ENCODE assay signal across 8 cellular contexts in the genomic region with DNA sequence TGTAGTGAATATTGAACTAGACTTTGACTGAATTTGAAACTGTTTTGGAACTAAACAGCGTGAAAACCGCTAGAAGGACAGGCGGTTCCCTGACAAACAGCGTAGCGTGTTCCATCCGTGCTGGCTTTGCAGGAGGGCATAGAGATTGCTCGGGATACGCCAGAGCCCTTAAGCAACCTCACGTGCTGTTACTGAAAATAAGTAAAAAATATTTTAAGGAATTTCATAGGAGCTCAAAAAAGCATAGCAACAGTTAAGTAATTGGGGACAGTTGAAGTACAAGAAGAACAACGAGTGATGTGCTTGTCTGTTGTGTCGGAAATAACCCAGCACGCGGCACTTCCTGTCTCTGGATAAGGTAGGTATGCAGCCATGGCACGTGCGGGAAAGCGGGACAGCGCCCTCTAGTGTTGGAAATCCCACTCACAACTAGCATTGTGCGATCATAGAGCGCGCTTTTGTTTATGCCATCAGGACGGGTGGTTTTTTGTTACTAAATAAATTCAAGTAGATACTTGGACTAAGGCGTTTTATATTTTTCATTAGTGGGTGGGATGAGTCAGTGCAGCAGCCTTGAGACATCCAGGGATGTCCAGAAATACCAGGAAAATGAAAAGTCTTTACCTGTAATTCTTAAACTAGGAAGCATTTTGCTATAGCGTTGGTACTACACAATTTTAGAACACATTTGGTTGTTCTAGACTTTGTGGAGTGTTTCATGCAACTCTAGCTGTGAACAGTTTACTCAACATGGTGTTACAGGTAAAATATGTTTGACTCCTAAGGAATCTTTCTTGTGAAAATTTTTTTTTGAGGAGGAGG. TPM values are rescaled to one million over a fixed set of nuclear protein-coding genes. Genes with fewer than 3 reads are reported as not detected.
DNase-seq lines count a peak whose midpoint lies in the region; ATAC-seq and TF ChIP-seq lines count a peak whose summit lies in the region.

No MANE protein-coding gene starts in this region.

- WGBS in urinary bladder = 47% methylated on average over 23 of the region's 23 CpGs

- ATAC-seq in GM21723 (IDR thresholded peaks at IDR 0.05; ENCODE audit: unreplicated experiment) = peak; percentile 95
- ATAC-seq in Right ventricle myocardium inferior = peak; percentile 88

- H3K36me3 ChIP-seq in KOPT-K1 (ENCODE audit: insufficient read depth, low read length) (peaks cover 96% of the 10 kb centered on the region), urinary bladder (ENCODE audit: insufficient read depth) (peaks cover 6% of the 10 kb centered on the region)

- intact Hi-C loops in activated naive CD4-positive, alpha-beta T cell treated with anti-CD3 and anti-CD28 coated beads for 36 hours (cut with micrococcal nuclease) = loop anchor here (1.0 to 10.0 kb wide), 7 partner anchors 49 to 432 kb away; partner anchors contain the start of gene UBE3C
- intact Hi-C loops in Right ventricle myocardium inferior (cut with DNase I) = loop anchor here (2.0 to 10.0 kb wide), 2 partner anchors 50 to 112 kb away; partner anchors contain the start of gene DNAJB6

- DNase-seq in EH (ENCODE audit: low read depth) (peak; percentile 84), SK-MEL-5 (ENCODE audit: low read depth, low spot score) (peak; percentile 92), Right ventricle myocardium inferior (ENCODE audit: missing footprints) (peak; percentile 94), progenitor cell of endocrine pancreas (ENCODE audit: low spot score, unreplicated experiment) (peak; percentile 49)
- peak; percentile 97 for DNase-seq in activated naive CD4-positive, alpha-beta T cell treated with anti-CD3 and anti-CD28 coated beads for 36 hours

- H3K4me3 Mint-ChIP-seq in activated naive CD4-positive, alpha-beta T cell treated with anti-CD3 and anti-CD28 coated beads for 36 hours = no peak overlapping the region
- no peak overlapping the region for H3K4me3 Mint-ChIP-seq in progenitor cell of endocrine pancreas (ENCODE audit: low read depth)

- H3K9me3 ChIP-seq in KOPT-K1 (ENCODE audit: insufficient read depth, low read length, poor library complexity, severe bottlenecking) = no peaks in the 10 kb centered on the region

- H3K36me3 Mint-ChIP-seq in activated naive CD4-positive, alpha-beta T cell treated with anti-CD3 and anti-CD28 coated beads for 36 hours (ENCODE audit: low read depth) = peaks cover 30% of the 10 kb centered on the region
- peaks cover 28% of the 10 kb centered on the region for H3K36me3 Mint-ChIP-seq in progenitor cell of endocrine pancreas (ENCODE audit: insufficient read depth)

- CTCF ChIA-PET in activated naive CD4-positive, alpha-beta T cell treated with anti-CD3 and anti-CD28 coated beads for 36 hours (lab: Charles Lee) = interaction anchor here (0.7 to 1.7 kb wide), 15 partner anchors 8 to 159 kb away, joined by 3 to 9 read pairs (median 4); no protein-coding TSS in a partner anchor

- peak overlapping the region; percentile 38 for H3K27ac Mint-ChIP-seq in activated naive CD4-positive, alpha-beta T cell treated with anti-CD3 and anti-CD28 coated beads for 36 hours
- H3K27ac Mint-ChIP-seq in progenitor cell of endocrine pancreas = peak overlapping the region; percentile 73

- no peak overlapping the region for H3K4me3 ChIP-seq in urinary bladder (ENCODE audit: low read depth, low read length)

- no peaks in the 10 kb centered on the region for H3K27me3 Mint-ChIP-seq in activated naive CD4-positive, alpha-beta T cell treated with anti-CD3 and anti-CD28 coated beads for 36 hours (ENCODE audit: low read depth)
- no peaks in the 10 kb centered on the region for H3K27me3 Mint-ChIP-seq in progenitor cell of endocrine pancreas

- no peaks in the 10 kb centered on the region for H3K4me1 ChIP-seq in urinary bladder (ENCODE audit: insufficient read depth)

- TF ChIP-seq CTCF in progenitor cell of endocrine pancreas (IDR thresholded peaks at IDR 0.05; ENCODE audit: unreplicated experiment) = peak; percentile 84

- no peaks in the 10 kb centered on the region for H3K9me3 Mint-ChIP-seq in activated naive CD4-positive, alpha-beta T cell treated with anti-CD3 and anti-CD28 coated beads for 36 hours
- H3K9me3 Mint-ChIP-seq in progenitor cell of endocrine pancreas (ENCODE audit: low read depth) = no peaks in the 10 kb centered on the region

- in situ Hi-C loops in SK-MEL-5 (cut with HindIII; ENCODE audit: low pct_unique_long_range_greater_than_20kb, low sequenced_read_pairs) = no loop called here

- H3K4me1 Mint-ChIP-seq in activated naive CD4-positive, alpha-beta T cell treated with anti-CD3 and anti-CD28 coated beads for 36 hours (ENCODE audit: low read depth) = peaks cover 34% of the 10 kb centered on the region
- H3K4me1 Mint-ChIP-seq in progenitor cell of endocrine pancreas (ENCODE audit: low read depth) = peaks cover 13% of the 10 kb centered on the region

- peak overlapping the region; percentile 38 for H3K27ac ChIP-seq in KOPT-K1 (ENCODE audit: low read depth, low read length, poor library complexity, severe bottlenecking)
- peak overlapping the region; percentile 39 for H3K27ac ChIP-seq in urinary bladder (ENCODE audit: low read depth)

RNA-seq across cellular contexts. Expression of gene DNAJB6, which starts 50.4 kb away (rescaled TPM):
- total RNA-seq in SK-MEL-5 (2014; rRNA removed; shearing (Covaris generic)) = 120 and 132 TPM in 2 replicates
- polyA plus RNA-seq in SK-MEL-5 (2015; cell fraction: cytosol; rRNA removed) = 143 and 154 TPM in 2 replicates
- polyA plus RNA-seq in SK-MEL-5 (2015; cell fraction: nucleus; rRNA removed) = 108 and 143 TPM in 2 replicates
- total RNA-seq in activated naive CD4-positive, alpha-beta T cell treated with anti-CD3 and anti-CD28 coated beads for 36 hours = 10 to 100 TPM; 69.0 to 72.1 TPM
- total RNA-seq in Right ventricle myocardium inferior = 195 TPM
- total RNA-seq in progenitor cell of endocrine pancreas = 117 and 119 TPM in 2 replicates
- total RNA-seq in urinary bladder = 90.4 TPM
- 137 TPM for polyA plus RNA-seq in urinary bladder
